Comparison of ENCODE assay signal across 25 cellular contexts in genomic region chr7:27241189-27242045, GRCh38. TPM values are rescaled to one million over a fixed set of nuclear protein-coding genes. Genes with fewer than 3 reads are reported as not detected.
DNase-seq lines count a peak whose midpoint lies in the region; ATAC-seq and TF ChIP-seq lines count a peak whose summit lies in the region.
"Had no signal": no experiment of that assay in that cellular context is flagged by ENCODE, and none has a peak within 500 bp of the region (broad histone marks: within the 10 kb centered on the region; RNA-seq: fewer than 3 reads in every experiment).

No MANE protein-coding gene starts in this region.

- no peaks in the 10 kb centered on the region for H4K20me1 ChIP-seq in neural cell (ENCODE audit: insufficient read depth)
- H4K20me1 ChIP-seq: BLaER1 treated with 17β-estradiol and CSF1 and Interleukin-3, amounts not matched to agents 10 nM and 100 nM had no signal

- no peaks in the 10 kb centered on the region for H3K9me3 Mint-ChIP-seq in endodermal cell
- H3K9me3 Mint-ChIP-seq: activated naive CD4-positive, alpha-beta T cell treated with anti-CD3 and anti-CD28 coated beads for 36 hours; activated T-cell treated with anti-CD3 and anti-CD28 coated beads, Interleukin-2, amount 50 U/mL, for 24 hours had no signal

- H3K79me2 ChIP-seq in neural cell (replicated peaks; ENCODE audit: insufficient read depth, low read length): no peaks in the 10 kb centered on the region

- H3K9me3 ChIP-seq in HUES6 (ENCODE audit: control insufficient read depth, insufficient read depth, low read depth, low read length) (no peaks in the 10 kb centered on the region), endodermal cell (ENCODE audit: control insufficient read depth, low read length) (no peaks in the 10 kb centered on the region), neural cell (ENCODE audit: low read length) (no peaks in the 10 kb centered on the region)
- H3K9me3 ChIP-seq: Caco-2, gastroesophageal sphincter, lower lobe of right lung, thoracic aorta had no signal

- 2 to 3% methylated on average over 8 to 17 of the region's 17 CpGs for WGBS in endodermal cell (ENCODE audit: insufficient coverage in 1 of 2, insufficient read length in 1 of 2), 2 experiments

- H3K4me1 Mint-ChIP-seq in endodermal cell: peaks cover 67% of the 10 kb centered on the region

- peak overlapping the region; percentile 75 for H3K4me3 Mint-ChIP-seq in endodermal cell

- no peak for ATAC-seq in esophagus mucosa
- ATAC-seq: gastroesophageal sphincter, lower lobe of right lung had no signal

- TF ChIP-seq EP300 in neural cell (conservative IDR thresholded peaks at IDR 0.05; ENCODE audit: poor library complexity, severe bottlenecking): no peak

- TF ChIP-seq CTCF in endodermal cell (conservative IDR thresholded peaks at IDR 0.05): no peak
- no peak for TF ChIP-seq CTCF in neural cell (IDR thresholded peaks at IDR 0.05; ENCODE audit: poor library complexity, severe bottlenecking)

- no peak overlapping the region for H3K27ac Mint-ChIP-seq in endodermal cell
- H3K27ac Mint-ChIP-seq: activated naive CD4-positive, alpha-beta T cell treated with anti-CD3 and anti-CD28 coated beads for 36 hours had no signal

- no peaks in the 10 kb centered on the region for H3K36me3 Mint-ChIP-seq in endodermal cell (ENCODE audit: low read depth)

- TF ChIP-seq RAD21 in neural cell (conservative IDR thresholded peaks at IDR 0.05): no peak

- H3K36me3 ChIP-seq in HUES6 (ENCODE audit: control insufficient read depth, insufficient read depth, low read length) (no peaks in the 10 kb centered on the region), endodermal cell (ENCODE audit: control insufficient read depth, insufficient read depth, low read length) (no peaks in the 10 kb centered on the region), neural cell (ENCODE audit: insufficient read depth, low read length) (no peaks in the 10 kb centered on the region)
- H3K36me3 ChIP-seq: BLaER1 treated with 17β-estradiol and CSF1 and Interleukin-3, amounts not matched to agents 10 nM and 100 nM; gastroesophageal sphincter; lower lobe of right lung; thoracic aorta had no signal

- H3K4me1 ChIP-seq in HUES6 (ENCODE audit: control insufficient read depth, insufficient read depth, low read length) (peaks cover 61% of the 10 kb centered on the region), endodermal cell (ENCODE audit: control insufficient read depth, insufficient read depth, low read length) (peaks cover 9% of the 10 kb centered on the region)
- H3K4me1 ChIP-seq: Caco-2 had no signal

- H3K27me3 Mint-ChIP-seq in endodermal cell (ENCODE audit: insufficient read depth): peaks cover 96% of the 10 kb centered on the region

- no peak overlapping the region for H2AFZ ChIP-seq in neural cell (ENCODE audit: low read depth, low read length)

- H3K27ac ChIP-seq in HUES6 (ENCODE audit: low read depth, low read length): no peak overlapping the region; the same call in 1 of the 2 replicates
- no peak overlapping the region for H3K27ac ChIP-seq in endodermal cell (ENCODE audit: low read depth, low read length)
- H3K27ac ChIP-seq in neural cell (ENCODE audit: low read length): no peak overlapping the region
- H3K27ac ChIP-seq: BLaER1 treated with 17β-estradiol and CSF1 and Interleukin-3, amounts not matched to agents 10 nM and 100 nM; coronary artery; gastroesophageal sphincter; lower lobe of right lung; thoracic aorta had no signal

- H3K9ac ChIP-seq in HUES6 (ENCODE audit: low read length) (peak overlapping the region; percentile 91), endodermal cell (ENCODE audit: extremely low read depth, low read length, poor library complexity, severe bottlenecking) (no peak overlapping the region), neural cell (ENCODE audit: low read length) (no peak overlapping the region)
- H3K9ac ChIP-seq: BLaER1 treated with 17β-estradiol and CSF1 and Interleukin-3, amounts not matched to agents 10 nM and 100 nM had no signal

- H3F3A ChIP-seq in neural cell (ENCODE audit: insufficient read depth, low read length, poor library complexity, severe bottlenecking): no peaks in the 10 kb centered on the region

- DNase-seq in ELF-1 (ENCODE audit: low read depth, low spot score): peak; percentile 45
- DNase-seq in endodermal cell: peak; percentile 73
- DNase-seq in GDM1 (lab: John Stamatoyannopoulos, UW): no peak
- no peak for DNase-seq in stimulated activated CD4-positive, alpha-beta T cell treated with anti-CD3 and anti-CD28 coated beads, Interleukin-4, amount 100 ng/mL, for 24 hours
- no peak for DNase-seq in cortex of kidney (lab: John Stamatoyannopoulos, UW)
- DNase-seq: activated CD4-positive, alpha-beta T cell treated with anti-CD3 and anti-CD28 coated beads for 4 hours; activated naive CD4-positive, alpha-beta T cell treated with anti-CD3 and anti-CD28 coated beads for 36 hours; activated T-cell treated with anti-CD3 and anti-CD28 coated beads, Interleukin-2, amount 50 U/mL, for 24 hours; Caco-2; IMR-90; lower lobe of right lung; NCI-H1105; NCI-H1930; nucleus accumbens; stimulated activated CD4-positive, alpha-beta T cell treated with anti-CD3 and anti-CD28 coated beads, Interleukin-4, amount 100 ng/mL, for 4 hours; stimulated activated naive CD4-positive, alpha-beta T cell treated with Interleukin-2 at 50 U/mL for 16 hours had no signal

- H3K27me3 ChIP-seq in HUES6 (ENCODE audit: control insufficient read depth, insufficient read depth, low read length): peaks cover 100% of the 10 kb centered on the region
- H3K27me3 ChIP-seq in endodermal cell (ENCODE audit: control insufficient read depth, insufficient read depth, low read length, poor library complexity, severe bottlenecking): peaks cover 100% of the 10 kb centered on the region
- peaks cover 100% of the 10 kb centered on the region for H3K27me3 ChIP-seq in neural cell (ENCODE audit: insufficient read depth, low read depth, low read length)

- no peak overlapping the region for H3K4me2 ChIP-seq in neural cell (ENCODE audit: low read length)
- H3K4me2 ChIP-seq: BLaER1 treated with 17β-estradiol and CSF1 and Interleukin-3, amounts not matched to agents 10 nM and 100 nM had no signal

- H3K4me3 ChIP-seq in HUES6 (ENCODE audit: low read depth, low read length) (peak overlapping the region; percentile 57; the same call in 1 of the 2 replicates), endodermal cell (ENCODE audit: low read length) (peak overlapping the region; percentile 74), neural cell (ENCODE audit: low read length) (no peak overlapping the region)
- H3K4me3 ChIP-seq: BLaER1 treated with 17β-estradiol and CSF1 and Interleukin-3, amounts not matched to agents 10 nM and 100 nM; lower lobe of right lung had no signal

- H3K9me2 ChIP-seq in neural cell (ENCODE audit: insufficient read depth, low read length): no peaks in the 10 kb centered on the region

TF ChIP-seq in neural cell, 6 proteins besides CTCF, POLR2A, EP300 and RAD21:
- TF ChIP-seq POLR2AphosphoS5 (IDR thresholded peaks at IDR 0.05): peak; percentile 49
- TF ChIP-seq MXI1 (conservative IDR thresholded peaks at IDR 0.05; ENCODE audit: poor library complexity, severe bottlenecking): no peak

RNA-seq across cellular contexts. Expression of gene EVX1, which starts 1.2 kb away (rescaled TPM):
- 10 to 100 TPM in 1 of 2 donors, 1 to 10 TPM in 1; 4.9 to 10.7 TPM for total RNA-seq in endodermal cell
- polyA plus RNA-seq in endodermal cell (2013, experiment 1 of 2): 1.7 TPM
- polyA plus RNA-seq in endodermal cell (2013, experiment 2 of 2): 1.3 TPM
- polyA plus RNA-seq in neural cell: not detected in 2 replicates
- not detected in 2 replicates for polyA minus RNA-seq in neural cell
- not detected for total RNA-seq in esophagus mucosa
- total RNA-seq: activated naive CD4-positive, alpha-beta T cell treated with anti-CD3 and anti-CD28 coated beads for 36 hours; Caco-2; gastroesophageal sphincter; IMR-90; lower lobe of right lung; thoracic aorta had no signal
- polyA plus RNA-seq: AG04450, IMR-90, keratinocyte had no signal

RNA-seq across cellular contexts. Expression of gene HOXA13, which starts 41.5 kb away (rescaled TPM):
- total RNA-seq in endodermal cell: not detected
- polyA plus RNA-seq in endodermal cell (2013, experiment 1 of 2): 0.53 TPM
- 0.29 TPM for polyA plus RNA-seq in endodermal cell (2013, experiment 2 of 2)
- not detected in 2 replicates for polyA plus RNA-seq in neural cell
- not detected in 2 replicates for polyA minus RNA-seq in neural cell
- total RNA-seq in esophagus mucosa: not detected
- total RNA-seq: activated naive CD4-positive, alpha-beta T cell treated with anti-CD3 and anti-CD28 coated beads for 36 hours; IMR-90; lower lobe of right lung had no signal
- polyA plus RNA-seq: AG04450, IMR-90, keratinocyte had no signal

RNA-seq across cellular contexts. Expression of gene HOXA11, which starts 56.4 kb away (rescaled TPM):
- total RNA-seq in endodermal cell (not detected), esophagus mucosa (not detected)
- 1.8 TPM for polyA plus RNA-seq in endodermal cell (2013, experiment 1 of 2)
- 1.4 TPM for polyA plus RNA-seq in endodermal cell (2013, experiment 2 of 2)
- polyA plus RNA-seq in neural cell: not detected in 2 replicates
- polyA minus RNA-seq in neural cell: not detected in 2 replicates
- total RNA-seq: activated naive CD4-positive, alpha-beta T cell treated with anti-CD3 and anti-CD28 coated beads for 36 hours; IMR-90; lower lobe of right lung had no signal

Comparison
In these comparisons a context has a peak if more than half of its experiments do, and no peak if none do; other contexts are left out.
1. DNase-seq: peak in ELF-1 (single experiment) and endodermal cell (single experiment); none in GDM1 (single experiment), stimulated activated CD4-positive, alpha-beta T cell treated with anti-CD3 and anti-CD28 coated beads, Interleukin-4, amount 100 ng/mL, for 24 hours (single experiment) and cortex of kidney (single experiment).